Comparison of ENCODE assay signal across 11 cellular contexts in the genomic region with DNA sequence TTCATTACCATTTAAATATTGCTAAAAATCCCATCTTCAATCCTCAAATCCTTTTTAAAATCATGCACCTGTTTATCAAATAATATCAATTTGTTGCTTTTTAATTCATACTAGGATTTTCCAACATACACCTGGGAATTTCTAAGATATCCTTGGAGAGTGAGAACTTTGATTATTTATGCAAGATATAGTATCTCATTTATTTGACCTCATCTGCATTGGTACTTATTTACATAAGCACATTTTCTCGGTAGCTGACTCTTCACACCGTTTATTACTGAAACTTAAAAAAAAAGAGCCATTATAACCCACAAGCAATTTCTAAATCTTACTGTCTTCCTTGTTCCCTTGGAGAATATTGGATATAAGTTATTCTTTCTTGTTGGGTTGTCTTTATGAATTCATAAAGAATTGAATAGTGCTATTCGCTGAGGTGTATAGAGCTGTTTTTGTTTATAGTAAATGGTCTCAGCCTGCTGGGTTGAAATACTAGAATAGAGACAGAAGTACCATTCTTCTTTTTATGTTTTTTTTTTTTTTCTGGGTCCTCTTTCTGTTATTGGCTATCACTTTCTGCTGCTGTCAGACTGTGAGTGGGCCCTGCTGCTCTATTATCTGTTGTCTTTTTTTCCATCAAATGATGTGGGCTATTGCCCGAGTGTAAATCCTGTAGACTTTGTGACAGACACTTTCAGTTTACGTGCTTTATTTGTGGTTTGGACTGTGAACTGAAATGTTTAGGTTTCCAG. TPM values are rescaled to one million over a fixed set of nuclear protein-coding genes. Genes with fewer than 3 reads are reported as not detected.
DNase-seq lines count a peak whose midpoint lies in the region; ATAC-seq and TF ChIP-seq lines count a peak whose summit lies in the region.
"Had no signal": no experiment of that assay in that cellular context is flagged by ENCODE, and none has a peak within 500 bp of the region (broad histone marks: within the 10 kb centered on the region; RNA-seq: fewer than 3 reads in every experiment).

No MANE protein-coding gene starts in this region.

- peaks cover 6% of the 10 kb centered on the region; the same call in 1 of the 2 replicates for H3K4me1 ChIP-seq in SJCRH30
- peaks cover 18% of the 10 kb centered on the region for H3K4me1 ChIP-seq in vagina

- H3K27me3 ChIP-seq in SJCRH30 (no peaks in the 10 kb centered on the region), vagina (no peaks in the 10 kb centered on the region)

- H3K9me3 ChIP-seq in SJCRH30 (replicated peaks): no peaks in the 10 kb centered on the region
- no peaks in the 10 kb centered on the region for H3K9me3 ChIP-seq in vagina
- H3K9me3 ChIP-seq: ascending aorta had no signal

- ATAC-seq in GM19351 (IDR thresholded peaks at IDR 0.05; ENCODE audit: unreplicated experiment): peak; percentile 37
- ATAC-seq in HG02870 (IDR thresholded peaks at IDR 0.05; ENCODE audit: unreplicated experiment): peak; percentile 34

- H3K27ac ChIP-seq in substantia nigra (ENCODE audit: low read depth, low read length, poor library complexity, severe bottlenecking) (peak overlapping the region; percentile 98), SJCRH30 (no peak overlapping the region), vagina (no peak overlapping the region)
- H3K27ac ChIP-seq: ascending aorta had no signal

- H3K4me3 ChIP-seq in SJCRH30 (no peak overlapping the region), vagina (no peak overlapping the region)
- H3K4me3 ChIP-seq: ascending aorta had no signal

- TF ChIP-seq POLR2A in vagina (IDR thresholded peaks at IDR 0.05): no peak

- TF ChIP-seq CTCF in vagina (IDR thresholded peaks at IDR 0.05): no peak

- H3K36me3 ChIP-seq in SJCRH30 (no peaks in the 10 kb centered on the region), vagina (no peaks in the 10 kb centered on the region)
- H3K36me3 ChIP-seq: ascending aorta had no signal

- peak; percentile 37 for DNase-seq in NCI-H526 treated with DMSO at 0.1 percent for 48 hours (lab: John Stamatoyannopoulos, UW)
- DNase-seq in substantia nigra (lab: John Stamatoyannopoulos, UW): peak in 7 of 49 donors; percentile 4 to 42 (median 11)
- DNase-seq in SJCRH30: no peak
- DNase-seq in NCI-H510A (lab: John Stamatoyannopoulos, UW): no peak
- no peak for DNase-seq in vagina (ENCODE audit: extremely low spot score in 2 of 2)
- DNase-seq: activated CD4-positive, alpha-beta T cell treated with anti-CD3 and anti-CD28 coated beads, Interleukin-2, amount 10 ng/mL, durations not matched to agents 7 days and 5 days; stimulated activated CD4-positive, alpha-beta T cell treated with anti-CD3 and anti-CD28 coated beads, Interleukin-12 subunit alpha, Interleukin-12 subunit beta, amount 100 ng/mL, for 4 hours had no signal

- intact Hi-C loops in vagina (cut with DNase I): no loop called here

RNA-seq across cellular contexts. Expression of a gene that starts 2.9 kb away (rescaled TPM):
- 26.3 and 27.6 TPM in 2 replicates for total RNA-seq in SJCRH30 (2014; rRNA removed; shearing (Covaris generic))
- 0.25 TPM for total RNA-seq in vagina
- total RNA-seq: ascending aorta, subcutaneous adipose tissue had no signal

Comparison
In these comparisons a context has a peak if more than half of its experiments do, and no peak if none do; other contexts are left out.
1. RNA of a gene that starts 2.9 kb away (total RNA-seq): 26.3 to 27.6 TPM in SJCRH30; 0.25 TPM in vagina (single experiment); every median in the first group is over 10 times any median in the second.